23 cellular contexts compared by ENCODE assay signal in the genomic region with DNA sequence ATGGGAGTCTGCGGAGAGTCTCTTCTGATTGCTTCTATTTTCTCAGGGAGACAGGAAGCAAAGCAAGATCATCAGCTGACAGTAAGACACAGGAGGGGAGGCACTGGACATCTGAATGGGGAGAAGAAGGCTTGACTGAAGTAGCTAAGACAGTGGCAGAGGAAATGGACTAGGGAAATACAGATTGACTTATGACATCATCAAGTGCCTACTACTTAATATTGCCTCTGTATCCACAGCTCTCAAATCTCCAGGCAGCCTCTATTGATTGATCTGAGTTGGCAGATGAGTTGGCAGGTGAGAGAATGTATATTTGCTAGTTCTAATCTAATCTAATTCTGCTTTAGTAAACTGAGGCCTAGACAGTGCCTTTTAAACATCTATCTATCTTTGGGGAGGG.
"Had no signal": no experiment of that assay in that cellular context is flagged by ENCODE, and none has a peak within 500 bp of the region (broad histone marks: within the 10 kb centered on the region; RNA-seq: fewer than 3 reads in every experiment).

No MANE protein-coding gene starts in this region.

- H3K4me1 ChIP-seq: breast epithelium, left lung, upper lobe of right lung had no signal

- H3K27me3 Mint-ChIP-seq: activated naive CD8-positive, alpha-beta T cell treated with anti-CD3 and anti-CD28 coated beads, Interleukin-2, amount 10 ng/mL, durations not matched to agents 7 days and 5 days; activated T-helper 17 cell treated with anti-CD3 and anti-CD28 coated beads, Interleukin-2, amount 50 U/mL, for 72 hours; naive thymus-derived CD4-positive, alpha-beta T cell; stimulated activated naive B cell treated with anti-CD40 and anti-IgM and Interleukin-4, amounts not matched to agents 10 μg/mL and 1 μg/mL and 100 μg/mL, for 72 hours; T-helper 17 cell had no signal

- H3K27me3 ChIP-seq: breast epithelium, esophagus muscularis mucosa, left lung, neural progenitor cell, upper lobe of right lung had no signal

- H3K4me1 Mint-ChIP-seq: activated T-helper 17 cell treated with anti-CD3 and anti-CD28 coated beads, Interleukin-2, amount 50 U/mL, for 72 hours; T-helper 17 cell had no signal

- H3K27ac Mint-ChIP-seq: activated naive CD8-positive, alpha-beta T cell treated with anti-CD3 and anti-CD28 coated beads, Interleukin-2, amount 10 ng/mL, durations not matched to agents 7 days and 5 days; activated T-helper 17 cell treated with anti-CD3 and anti-CD28 coated beads, Interleukin-2, amount 50 U/mL, for 72 hours; naive thymus-derived CD4-positive, alpha-beta T cell; neural progenitor cell; stimulated activated naive B cell treated with anti-CD40 and anti-IgM and Interleukin-4, amounts not matched to agents 10 μg/mL and 1 μg/mL and 100 μg/mL, for 72 hours; T-helper 17 cell had no signal

- H3K4me3 ChIP-seq: breast epithelium, coronary artery, esophagus muscularis mucosa, left lung, lung, neural progenitor cell, upper lobe of right lung had no signal

- H2AFZ ChIP-seq: neural progenitor cell had no signal

- H3K4me3 Mint-ChIP-seq: activated naive CD8-positive, alpha-beta T cell treated with anti-CD3 and anti-CD28 coated beads, Interleukin-2, amount 10 ng/mL, durations not matched to agents 7 days and 5 days; activated T-helper 17 cell treated with anti-CD3 and anti-CD28 coated beads, Interleukin-2, amount 50 U/mL, for 72 hours; naive thymus-derived CD4-positive, alpha-beta T cell; neural progenitor cell; stimulated activated naive B cell treated with anti-CD40 and anti-IgM and Interleukin-4, amounts not matched to agents 10 μg/mL and 1 μg/mL and 100 μg/mL, for 72 hours; T-helper 17 cell had no signal

- H3K4me2 ChIP-seq: neural progenitor cell had no signal

- H3K27ac ChIP-seq: breast epithelium, coronary artery, esophagus muscularis mucosa, left lung, neural progenitor cell, upper lobe of right lung had no signal

- FAIRE-seq: frontal cortex had no signal

- DNase-seq: activated CD4-positive, alpha-beta T cell treated with anti-CD3 and anti-CD28 coated beads, Interleukin-2, amount 50 U/mL, for 4 hours; activated naive CD4-positive, alpha-beta T cell; activated naive CD8-positive, alpha-beta T cell treated with anti-CD3 and anti-CD28 coated beads, Interleukin-2, amount 10 ng/mL, durations not matched to agents 7 days and 5 days; amniotic stem cell; cerebellar nuclear complex; hippocampal formation; kidney glomerular epithelial cell; left lung; naive thymus-derived CD4-positive, alpha-beta T cell; retina; stimulated activated CD4-positive, alpha-beta T cell treated with anti-CD3 and anti-CD28 coated beads, Interleukin-2, amount 100 ng/mL, for 48 hours; stimulated activated CD8-positive, alpha-beta memory T cell treated with anti-CD3 and anti-CD28 coated beads, Interleukin-4, amount 100 ng/mL, for 48 hours; stimulated activated naive B cell treated with anti-CD40 and anti-IgM and Interleukin-4, amounts not matched to agents 10 μg/mL and 1 μg/mL and 100 μg/mL, for 72 hours; SW 1271; T-helper 17 cell; upper lobe of right lung had no signal

- H3K9ac ChIP-seq: neural progenitor cell had no signal

- H3K9me3 Mint-ChIP-seq: activated naive CD8-positive, alpha-beta T cell treated with anti-CD3 and anti-CD28 coated beads, Interleukin-2, amount 10 ng/mL, durations not matched to agents 7 days and 5 days; neural progenitor cell had no signal

- H3K36me3 ChIP-seq: breast epithelium, esophagus muscularis mucosa, left lung, neural progenitor cell, upper lobe of right lung had no signal

- H3K9me3 ChIP-seq: breast epithelium, esophagus muscularis mucosa, left lung, upper lobe of right lung had no signal

- H3K36me3 Mint-ChIP-seq: activated naive CD8-positive, alpha-beta T cell treated with anti-CD3 and anti-CD28 coated beads, Interleukin-2, amount 10 ng/mL, durations not matched to agents 7 days and 5 days; neural progenitor cell; stimulated activated naive B cell treated with anti-CD40 and anti-IgM and Interleukin-4, amounts not matched to agents 10 μg/mL and 1 μg/mL and 100 μg/mL, for 72 hours had no signal

- ATAC-seq: left lung; naive thymus-derived CD4-positive, alpha-beta T cell; T-helper 17 cell; upper lobe of right lung had no signal
